In the genomic region with DNA sequence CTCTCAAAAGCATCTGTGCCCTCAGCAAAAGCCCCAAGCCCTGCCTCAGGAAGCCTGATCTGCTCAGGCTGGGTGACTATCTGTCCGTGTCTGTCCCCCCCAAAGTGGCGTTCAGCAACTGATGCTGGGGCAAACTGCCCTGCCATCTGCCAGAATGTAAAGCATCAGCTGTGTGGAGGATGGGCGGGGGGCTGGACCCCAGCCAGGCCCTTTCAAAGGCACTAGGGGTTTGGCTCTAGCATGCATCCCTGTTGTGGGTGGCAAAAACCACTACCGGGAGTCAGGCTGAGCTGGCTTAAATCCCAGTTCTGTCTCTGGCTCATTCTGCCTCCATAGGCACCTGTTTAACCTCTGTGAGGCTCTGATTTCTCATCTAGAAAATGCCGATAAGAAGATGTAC, we compare ENCODE assay signal across 11 cellular contexts. TPM values are rescaled to one million over a fixed set of nuclear protein-coding genes. Genes with fewer than 3 reads are reported as not detected.
A peak's percentile ranks its signal among the peaks of the same experiment; 100 is the strongest.
DNase-seq lines count a peak whose midpoint lies in the region; TF ChIP-seq lines count a peak whose summit lies in the region.
"Had no signal": no experiment of that assay in that cellular context is flagged by ENCODE, and none has a peak within 500 bp of the region (broad histone marks: within the 10 kb centered on the region; RNA-seq: fewer than 3 reads in every experiment).

No MANE protein-coding gene starts in this region.

- no peaks in the 10 kb centered on the region for H3K9me3 Mint-ChIP-seq in activated naive CD4-positive, alpha-beta T cell treated with anti-CD3 and anti-CD28 coated beads for 36 hours

- H3K4me1 Mint-ChIP-seq in activated naive CD4-positive, alpha-beta T cell treated with anti-CD3 and anti-CD28 coated beads for 36 hours (ENCODE audit: low read depth) = no peaks in the 10 kb centered on the region

- no peak for TF ChIP-seq CTCF in dorsolateral prefrontal cortex (IDR thresholded peaks at IDR 0.05 in 54 of 56, conservative IDR thresholded peaks at IDR 0.05 in 2 of 56; ENCODE audit: low read depth in 1 of 56, partially characterized antibody in 56 of 56)
- no peak for TF ChIP-seq CTCF in brain microvascular endothelial cell (IDR thresholded peaks at IDR 0.05; ENCODE audit: low read depth, low read length, missing control alignments)

- no peaks in the 10 kb centered on the region for H3K36me3 ChIP-seq in brain microvascular endothelial cell (replicated peaks)
- H3K36me3 ChIP-seq: neutrophil had no signal

- H3K27me3 ChIP-seq in dorsolateral prefrontal cortex = peaks cover 0 to 14% (median 0%) of the 10 kb centered on the region in 45 donors
- no peaks in the 10 kb centered on the region for H3K27me3 ChIP-seq in brain microvascular endothelial cell (replicated peaks)
- H3K27me3 ChIP-seq: neutrophil had no signal

- no peaks in the 10 kb centered on the region for H3K27me3 Mint-ChIP-seq in activated naive CD4-positive, alpha-beta T cell treated with anti-CD3 and anti-CD28 coated beads for 36 hours (ENCODE audit: low read depth)

- intact Hi-C loops in activated naive CD4-positive, alpha-beta T cell treated with anti-CD3 and anti-CD28 coated beads for 36 hours (cut with micrococcal nuclease) = no loop called here
- intact Hi-C loops in dorsolateral prefrontal cortex (cut with DNase I) = loop anchor here in 1 of 2 donors (2.0 kb wide), 1 partner anchor 28 kb away; no protein-coding TSS in a partner anchor

- no peak overlapping the region for H3K27ac Mint-ChIP-seq in activated naive CD4-positive, alpha-beta T cell treated with anti-CD3 and anti-CD28 coated beads for 36 hours

- in situ Hi-C loops in brain microvascular endothelial cell (cut with HindIII; ENCODE audit: low pct_ligation_motif_present, low sequenced_read_pairs) = no loop called here

- CTCF ChIA-PET in activated naive CD4-positive, alpha-beta T cell treated with anti-CD3 and anti-CD28 coated beads for 36 hours (lab: Charles Lee) = no interaction called here

- DNase-seq in activated naive CD4-positive, alpha-beta T cell treated with Interleukin-2 at 50 U/mL for 16 hours = peak; percentile 1
- no peak for DNase-seq in activated naive CD4-positive, alpha-beta T cell treated with anti-CD3 and anti-CD28 coated beads for 36 hours
- DNase-seq in NCI-H69 (lab: John Stamatoyannopoulos, UW) (peak; percentile 68), dorsolateral prefrontal cortex (peak in 8 of 10 donors; percentile 20 to 94 (median 46)), brain microvascular endothelial cell (no peak), NCI-H748 treated with DMSO at 0.1 percent for 48 hours (lab: John Stamatoyannopoulos, UW) (no peak), NCI-H82 (lab: John Stamatoyannopoulos, UW) (no peak)
- DNase-seq in stimulated activated CD8-positive, alpha-beta memory T cell treated with anti-CD3 and anti-CD28 coated beads, Interleukin-4, amount 100 ng/mL, for 48 hours = peak; percentile 16
- DNase-seq: AML-193, NCI-H2227 treated with DMSO at 0.1 percent for 48 hours had no signal

- no peaks in the 10 kb centered on the region for H3K36me3 Mint-ChIP-seq in activated naive CD4-positive, alpha-beta T cell treated with anti-CD3 and anti-CD28 coated beads for 36 hours (ENCODE audit: low read depth)

- H3K4me3 ChIP-seq in dorsolateral prefrontal cortex (no peak overlapping the region), brain microvascular endothelial cell (ENCODE audit: low read depth, low read length) (no peak overlapping the region)

- H3K27ac ChIP-seq in dorsolateral prefrontal cortex (peak overlapping the region in 1 of 59 donors; percentile 54), brain microvascular endothelial cell (no peak overlapping the region)
- H3K27ac ChIP-seq: neutrophil had no signal

- H3K4me3 Mint-ChIP-seq in activated naive CD4-positive, alpha-beta T cell treated with anti-CD3 and anti-CD28 coated beads for 36 hours = no peak overlapping the region

RNA-seq across cellular contexts. Expression of gene GPRIN2, which starts 35.5 kb away (rescaled TPM):
- total RNA-seq in activated naive CD4-positive, alpha-beta T cell treated with anti-CD3 and anti-CD28 coated beads for 36 hours = not detected
- total RNA-seq in dorsolateral prefrontal cortex = 1 to 10 TPM in 66 of 120 experiments, under 1 TPM in 47, not detected in 7; 0.36 to 2.4 (median 1.1) TPM

RNA-seq across cellular contexts. Expression of gene NPY4R, which starts 55.2 kb away (rescaled TPM):
- not detected for total RNA-seq in activated naive CD4-positive, alpha-beta T cell treated with anti-CD3 and anti-CD28 coated beads for 36 hours
- under 1 TPM in 20 of 120 experiments, not detected in 100; 0.19 to 0.78 (median 0.32) TPM for total RNA-seq in dorsolateral prefrontal cortex

RNA-seq across cellular contexts. Expression of gene SYT15, which starts 58.0 kb away (rescaled TPM):
- total RNA-seq in activated naive CD4-positive, alpha-beta T cell treated with anti-CD3 and anti-CD28 coated beads for 36 hours = under 1 TPM; 0.30 to 0.43 TPM
- total RNA-seq in dorsolateral prefrontal cortex = 10 to 100 TPM in 6 of 120 experiments, 1 to 10 TPM in 113, under 1 TPM in 1; 0.59 to 12.7 (median 5.1) TPM

Comparison
In these comparisons a context has a peak if more than half of its experiments do, and no peak if none do; other contexts are left out.
1. DNase-seq: peak in activated naive CD4-positive, alpha-beta T cell treated with Interleukin-2 at 50 U/mL for 16 hours (single experiment), NCI-H69 (single experiment), dorsolateral prefrontal cortex (8 of 10) and stimulated activated CD8-positive, alpha-beta memory T cell treated with anti-CD3 and anti-CD28 coated beads, Interleukin-4, amount 100 ng/mL, for 48 hours (single experiment); none in activated naive CD4-positive, alpha-beta T cell treated with anti-CD3 and anti-CD28 coated beads for 36 hours (single experiment), brain microvascular endothelial cell (single experiment), NCI-H748 treated with DMSO at 0.1 percent for 48 hours (single experiment) and NCI-H82 (single experiment).